8 cellular contexts compared by ENCODE assay signal in the genomic region with DNA sequence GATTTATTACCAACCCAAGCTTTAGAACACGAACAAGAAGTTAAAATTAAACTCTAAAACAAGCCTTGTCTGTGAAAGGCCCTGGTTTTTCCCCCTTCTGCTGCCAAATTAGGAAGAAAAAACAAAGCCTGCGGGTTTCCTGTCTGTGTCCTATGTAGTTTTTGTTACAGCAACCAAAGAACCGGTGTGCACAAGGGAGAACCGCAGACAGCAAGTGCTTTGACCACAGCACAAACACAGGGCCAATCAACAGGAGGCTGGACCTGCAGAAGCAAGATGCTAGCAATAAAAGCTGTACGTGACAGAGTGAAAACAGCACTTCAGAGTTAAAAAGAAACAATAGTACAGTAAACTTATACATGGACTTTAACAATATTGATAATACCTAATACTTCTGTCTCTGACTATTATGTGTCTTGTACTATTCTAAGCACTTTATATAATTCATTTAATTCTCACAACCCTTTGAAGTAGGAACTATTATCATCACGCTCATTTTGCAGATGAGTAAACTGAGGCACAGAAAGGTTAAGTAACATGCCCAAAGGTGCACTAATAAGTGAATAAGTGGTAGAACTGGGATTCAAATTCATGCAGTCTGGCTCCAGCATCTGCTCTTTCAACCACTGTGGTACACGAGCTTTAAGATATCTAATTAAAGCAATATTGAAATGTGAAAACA.
DNase-seq lines count a peak whose midpoint lies in the region; ATAC-seq, FAIRE-seq and TF ChIP-seq lines count a peak whose summit lies in the region.

No MANE protein-coding gene starts in this region.

- no peak for FAIRE-seq in HepG2 (lab: Jason Lieb, UNC)

- no peak for TF ChIP-seq RAD21 in HepG2 (CRISPR knock-in tag; IDR thresholded peaks at IDR 0.05)

- TF ChIP-seq POLR2A in Raji (IDR thresholded peaks at IDR 0.05; ENCODE audit: insufficient read depth, low read depth, low read length): peak; percentile 44; the same call in 1 of the 2 replicates
- TF ChIP-seq POLR2A in HepG2 (IDR thresholded peaks at IDR 0.05; ENCODE audit: insufficient read depth in 1 of 2, low read depth in 2 of 2, low read length in 2 of 2): no peak

- H3K9ac ChIP-seq in HepG2 (ENCODE audit: insufficient read depth, low read depth, low read length) (no peak overlapping the region), subcutaneous abdominal adipose tissue (ENCODE audit: low read length in 5 of 5) (peak overlapping the region in 1 of 5 donors; percentile 63)

- peaks cover 18 to 55% of the 10 kb centered on the region in 2 experiments for H3K36me3 ChIP-seq in HepG2 (replicated peaks in 1 of 2; ENCODE audit: control insufficient read depth in 1 of 2, insufficient read depth in 2 of 2, low read length in 2 of 2)
- peaks cover 0 to 9% (median 5%) of the 10 kb centered on the region in 5 donors for H3K36me3 ChIP-seq in subcutaneous abdominal adipose tissue (ENCODE audit: control insufficient read depth in 5 of 5, insufficient read depth in 5 of 5, low read length in 5 of 5)

- in situ Hi-C loops in HepG2 (cut with HindIII; ENCODE audit: extremely low pct_ligation_motif_present, low pct_unique_long_range_greater_than_20kb): loop anchor here (10.0 kb wide), 1 partner anchor 46 kb away; no protein-coding TSS in a partner anchor

- H2AFZ ChIP-seq in HepG2 (ENCODE audit: low read length): no peak overlapping the region

- 82% methylated on average over 7 of the region's 7 CpGs for WGBS in HepG2 (ENCODE audit: low lambda C conversion rate)

- H3K9me3 ChIP-seq in HepG2 (ENCODE audit: low read length): no peaks in the 10 kb centered on the region
- no peaks in the 10 kb centered on the region for H3K9me3 ChIP-seq in subcutaneous abdominal adipose tissue (ENCODE audit: control insufficient read depth in 5 of 5, low read length in 5 of 5)

- CTCF ChIA-PET in HepG2 (lab: Yijun Ruan, JAX; ENCODE audit: low intra/inter-chr PET ratio, low total read pairs): no interaction called here

- H3K27me3 ChIP-seq in HepG2 (ENCODE audit: control insufficient read depth in 1 of 2, insufficient read depth in 2 of 2, low read length in 2 of 2): no peaks in the 10 kb centered on the region
- no peaks in the 10 kb centered on the region for H3K27me3 ChIP-seq in subcutaneous abdominal adipose tissue (ENCODE audit: control insufficient read depth in 5 of 5, insufficient read depth in 4 of 5, low read length in 5 of 5)

- H3K4me2 ChIP-seq in HepG2 (ENCODE audit: low read depth, low read length): no peak overlapping the region

- no peak for TF ChIP-seq EP300 in HepG2 (IDR thresholded peaks at IDR 0.05; ENCODE audit: low read depth in 2 of 2, low read length in 2 of 2)
- no peak for TF ChIP-seq EP300 in HepG2 (CRISPR knock-in tag; IDR thresholded peaks at IDR 0.05; ENCODE audit: borderline replicate concordance)

- peak; percentile 52 for ATAC-seq in HG03039 (IDR thresholded peaks at IDR 0.05; ENCODE audit: unreplicated experiment)
- ATAC-seq in HepG2: no peak

- DNase-seq in stimulated activated CD4-positive, alpha-beta T cell treated with anti-CD3 and anti-CD28 coated beads, Interleukin-15, amount 100 ng/mL, for 24 hours: peak; percentile 70
- DNase-seq in stimulated activated CD4-positive, alpha-beta T cell treated with anti-CD3 and anti-CD28 coated beads, Interleukin-12 subunit alpha, Interleukin-12 subunit beta, amount 100 ng/mL, for 4 hours: no peak
- DNase-seq in astrocyte of the hippocampus (ENCODE audit: low read depth, low spot score) (peak; percentile 94), HepG2 (ENCODE audit: low spot score) (no peak), dedifferentiated amniotic fluid mesenchymal stem cell (ENCODE audit: extremely low spot score) (no peak)

- H3K79me2 ChIP-seq in HepG2 (ENCODE audit: insufficient read depth, low read length): peaks cover 25% of the 10 kb centered on the region

- POLR2A ChIA-PET in HepG2 (lab: Yijun Ruan, JAX): interaction anchor here (1.3 kb wide), 1 partner anchor 10 kb away, joined by 3 read pairs; no protein-coding TSS in a partner anchor

- H3K4me3 ChIP-seq in HepG2 (replicated peaks in 1 of 3; ENCODE audit: insufficient read depth in 1 of 3, low read depth in 2 of 3, low read length in 3 of 3): no peak overlapping the region
- H3K4me3 ChIP-seq in subcutaneous abdominal adipose tissue (ENCODE audit: low read depth in 1 of 5, low read length in 5 of 5): no peak overlapping the region

- no peak for TF ChIP-seq CTCF in HepG2 (CRISPR knock-in tag; IDR thresholded peaks at IDR 0.05)

- no peaks in the 10 kb centered on the region for H4K20me1 ChIP-seq in HepG2 (ENCODE audit: insufficient read depth, low read length)

- intact Hi-C loops in HepG2 (cut with micrococcal nuclease; ENCODE audit: unreplicated experiment): no loop called here

- H3K27ac ChIP-seq in HepG2 (ENCODE audit: extremely low read length, insufficient read depth, low read length) (peak overlapping the region; percentile 43), subcutaneous abdominal adipose tissue (ENCODE audit: low read depth, low read length) (peak overlapping the region; percentile 91)

- BruUV-seq in HepG2 (replicated peaks; lab: Mats Ljungman, UMichigan): no TSS peak

- H3K4me1 ChIP-seq in HepG2 (ENCODE audit: insufficient read depth, low read length) (peaks cover 57% of the 10 kb centered on the region), subcutaneous abdominal adipose tissue (ENCODE audit: control insufficient read depth in 5 of 5, insufficient read depth in 5 of 5, low read length in 5 of 5) (peaks cover 20 to 68% (median 32%) of the 10 kb centered on the region in 5 donors)

TF ChIP-seq in HepG2, 621 proteins besides CTCF, POLR2A, EP300 and RAD21:
- TF ChIP-seq, protein P1, sequence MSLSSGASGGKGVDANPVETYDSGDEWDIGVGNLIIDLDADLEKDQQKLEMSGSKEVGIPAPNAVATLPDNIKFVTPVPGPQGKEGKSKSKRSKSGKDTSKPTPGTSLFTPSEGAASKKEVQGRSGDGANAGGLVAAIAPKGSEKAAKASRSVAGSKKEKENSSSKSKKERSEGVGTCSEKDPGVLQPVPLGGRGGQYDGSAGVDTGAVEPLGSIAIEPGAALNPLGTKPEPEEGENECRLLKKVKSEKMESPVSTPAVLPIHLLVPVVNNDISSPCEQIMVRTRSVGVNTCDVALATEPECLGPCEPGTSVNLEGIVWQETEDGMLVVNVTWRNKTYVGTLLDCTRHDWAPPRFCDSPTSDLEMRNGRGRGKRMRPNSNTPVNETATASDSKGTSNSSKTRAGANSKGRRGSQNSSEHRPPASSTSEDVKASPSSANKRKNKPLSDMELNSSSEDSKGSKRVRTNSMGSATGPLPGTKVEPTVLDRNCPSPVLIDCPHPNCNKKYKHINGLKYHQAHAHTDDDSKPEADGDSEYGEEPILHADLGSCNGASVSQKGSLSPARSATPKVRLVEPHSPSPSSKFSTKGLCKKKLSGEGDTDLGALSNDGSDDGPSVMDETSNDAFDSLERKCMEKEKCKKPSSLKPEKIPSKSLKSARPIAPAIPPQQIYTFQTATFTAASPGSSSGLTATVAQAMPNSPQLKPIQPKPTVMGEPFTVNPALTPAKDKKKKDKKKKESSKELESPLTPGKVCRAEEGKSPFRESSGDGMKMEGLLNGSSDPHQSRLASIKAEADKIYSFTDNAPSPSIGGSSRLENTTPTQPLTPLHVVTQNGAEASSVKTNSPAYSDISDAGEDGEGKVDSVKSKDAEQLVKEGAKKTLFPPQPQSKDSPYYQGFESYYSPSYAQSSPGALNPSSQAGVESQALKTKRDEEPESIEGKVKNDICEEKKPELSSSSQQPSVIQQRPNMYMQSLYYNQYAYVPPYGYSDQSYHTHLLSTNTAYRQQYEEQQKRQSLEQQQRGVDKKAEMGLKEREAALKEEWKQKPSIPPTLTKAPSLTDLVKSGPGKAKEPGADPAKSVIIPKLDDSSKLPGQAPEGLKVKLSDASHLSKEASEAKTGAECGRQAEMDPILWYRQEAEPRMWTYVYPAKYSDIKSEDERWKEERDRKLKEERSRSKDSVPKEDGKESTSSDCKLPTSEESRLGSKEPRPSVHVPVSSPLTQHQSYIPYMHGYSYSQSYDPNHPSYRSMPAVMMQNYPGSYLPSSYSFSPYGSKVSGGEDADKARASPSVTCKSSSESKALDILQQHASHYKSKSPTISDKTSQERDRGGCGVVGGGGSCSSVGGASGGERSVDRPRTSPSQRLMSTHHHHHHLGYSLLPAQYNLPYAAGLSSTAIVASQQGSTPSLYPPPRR (CRISPR knock-in tag; IDR thresholded peaks at IDR 0.05; ENCODE audit: borderline replicate concordance): no peak
- TF ChIP-seq ZNF629 (CRISPR knock-in tag; conservative IDR thresholded peaks at IDR 0.05): peak; percentile 33; the same call in 1 of the 2 replicates

Comparison
In these comparisons a context has a peak if more than half of its experiments do, and no peak if none do; other contexts are left out.
1. DNase-seq: peak in stimulated activated CD4-positive, alpha-beta T cell treated with anti-CD3 and anti-CD28 coated beads, Interleukin-15, amount 100 ng/mL, for 24 hours (single experiment) and astrocyte of the hippocampus (single experiment); none in stimulated activated CD4-positive, alpha-beta T cell treated with anti-CD3 and anti-CD28 coated beads, Interleukin-12 subunit alpha, Interleukin-12 subunit beta, amount 100 ng/mL, for 4 hours (single experiment), HepG2 (single experiment) and dedifferentiated amniotic fluid mesenchymal stem cell (single experiment).